Comparison of ENCODE assay signal across 23 cellular contexts in genomic region chr14:45811155-45811554, GRCh38.
DNase-seq lines count a peak whose midpoint lies in the region; ATAC-seq and TF ChIP-seq lines count a peak whose summit lies in the region.
"Had no signal": no experiment of that assay in that cellular context is flagged by ENCODE, and none has a peak within 500 bp of the region (broad histone marks: within the 10 kb centered on the region; RNA-seq: fewer than 3 reads in every experiment).

No MANE protein-coding gene starts in this region.

- H3K27ac ChIP-seq in neural progenitor cell: no peak overlapping the region
- H3K27ac ChIP-seq in CD4-positive, alpha-beta T cell (ENCODE audit: low read depth, low read length): no peak overlapping the region
- H3K27ac ChIP-seq: prostate gland, right lobe of liver, RWPE1, stomach had no signal

- H3K36me3 ChIP-seq in neural progenitor cell: no peaks in the 10 kb centered on the region
- H3K36me3 ChIP-seq: prostate gland, right lobe of liver, stomach had no signal

- no peaks in the 10 kb centered on the region for H3K27me3 ChIP-seq in neural progenitor cell
- H3K27me3 ChIP-seq in CD4-positive, alpha-beta T cell (ENCODE audit: control insufficient read depth, insufficient read depth, low read length): no peaks in the 10 kb centered on the region
- H3K27me3 ChIP-seq: right lobe of liver, stomach had no signal

- no peak overlapping the region for H3K27ac Mint-ChIP-seq in neural progenitor cell
- no peak overlapping the region for H3K27ac Mint-ChIP-seq in activated T-helper 17 cell treated with anti-CD3 and anti-CD28 coated beads, Interleukin-2, amount 50 U/mL, for 72 hours
- H3K27ac Mint-ChIP-seq in CD4-positive, alpha-beta T cell: no peak overlapping the region
- H3K27ac Mint-ChIP-seq: B cell; endodermal cell; naive thymus-derived CD8-positive, alpha-beta T cell; T-cell had no signal

- TF ChIP-seq CTCF in GM12865 (IDR thresholded peaks at IDR 0.05; ENCODE audit: insufficient read depth, low read depth, low read length, missing control alignments) (no peak), neural progenitor cell (IDR thresholded peaks at IDR 0.05) (no peak)
- no peak for TF ChIP-seq CTCF in CD4-positive, alpha-beta T cell (IDR thresholded peaks at IDR 0.05)

- CTCF ChIA-PET in CD4-positive, alpha-beta T cell (lab: Charles Lee): no interaction called here

- no peaks in the 10 kb centered on the region for H3K9me3 Mint-ChIP-seq in neural progenitor cell
- H3K9me3 Mint-ChIP-seq in activated T-helper 17 cell treated with anti-CD3 and anti-CD28 coated beads, Interleukin-2, amount 50 U/mL, for 72 hours: peaks cover 5% of the 10 kb centered on the region
- peaks cover 2% of the 10 kb centered on the region for H3K9me3 Mint-ChIP-seq in CD4-positive, alpha-beta T cell
- H3K9me3 Mint-ChIP-seq: endodermal cell had no signal

- POLR2A ChIA-PET in CD4-positive, alpha-beta T cell (lab: Charles Lee): no interaction called here

- DNase-seq in GM12865 (ENCODE audit: low read depth): peak; percentile 4
- peak; percentile 56 for DNase-seq in NCI-H2107 (lab: John Stamatoyannopoulos, UW)
- peak; percentile 1 for DNase-seq in UCSD-AML1 (lab: John Stamatoyannopoulos, UW; ENCODE audit: unreplicated experiment)
- DNase-seq in neural progenitor cell (ENCODE audit: low spot score): peak; percentile 2
- no peak for DNase-seq in CD4-positive, alpha-beta T cell
- DNase-seq: activated naive CD4-positive, alpha-beta T cell; activated T-cell treated with anti-CD3 and anti-CD28 coated beads, Interleukin-2, amount 50 U/mL, for 48 hours; central memory CD4-positive, alpha-beta T cell; naive thymus-derived CD8-positive, alpha-beta T cell; NCI-H1092; NCI-H1930; occipital lobe; right lobe of liver; stimulated activated CD4-positive, alpha-beta T cell treated with anti-CD3 and anti-CD28 coated beads, Interleukin-4, amount 100 ng/mL, for 1 hour; stomach; T-cell had no signal

- H3K79me2 ChIP-seq in neural progenitor cell (ENCODE audit: low read depth): no peaks in the 10 kb centered on the region

- H3K36me3 Mint-ChIP-seq in neural progenitor cell: no peaks in the 10 kb centered on the region
- no peaks in the 10 kb centered on the region for H3K36me3 Mint-ChIP-seq in activated T-helper 17 cell treated with anti-CD3 and anti-CD28 coated beads, Interleukin-2, amount 50 U/mL, for 72 hours (ENCODE audit: low read depth)
- H3K36me3 Mint-ChIP-seq in CD4-positive, alpha-beta T cell (ENCODE audit: low read depth): no peaks in the 10 kb centered on the region
- H3K36me3 Mint-ChIP-seq: naive thymus-derived CD8-positive, alpha-beta T cell; T-cell had no signal

- intact Hi-C loops in CD4-positive, alpha-beta T cell (cut with DNase I, micrococcal nuclease): no loop called here

- H3K27me3 Mint-ChIP-seq in neural progenitor cell (ENCODE audit: insufficient read depth, low read depth): peaks cover 2% of the 10 kb centered on the region
- no peaks in the 10 kb centered on the region for H3K27me3 Mint-ChIP-seq in activated T-helper 17 cell treated with anti-CD3 and anti-CD28 coated beads, Interleukin-2, amount 50 U/mL, for 72 hours
- no peaks in the 10 kb centered on the region for H3K27me3 Mint-ChIP-seq in CD4-positive, alpha-beta T cell
- H3K27me3 Mint-ChIP-seq: B cell; naive thymus-derived CD8-positive, alpha-beta T cell; T-cell had no signal

- H3K9ac ChIP-seq in neural progenitor cell: no peak overlapping the region

- H3K4me1 Mint-ChIP-seq in neural progenitor cell: no peaks in the 10 kb centered on the region
- no peaks in the 10 kb centered on the region for H3K4me1 Mint-ChIP-seq in activated T-helper 17 cell treated with anti-CD3 and anti-CD28 coated beads, Interleukin-2, amount 50 U/mL, for 72 hours
- H3K4me1 Mint-ChIP-seq in CD4-positive, alpha-beta T cell (ENCODE audit: low read depth): no peaks in the 10 kb centered on the region
- H3K4me1 Mint-ChIP-seq: B cell; endodermal cell; naive thymus-derived CD8-positive, alpha-beta T cell; T-cell had no signal

- H3K4me3 ChIP-seq in GM12865 (ENCODE audit: low read depth, low read length): no peak overlapping the region
- H3K4me3 ChIP-seq in neural progenitor cell: no peak overlapping the region
- H3K4me3 ChIP-seq: prostate gland, right lobe of liver, stomach had no signal

- no peak overlapping the region for H3K4me3 Mint-ChIP-seq in neural progenitor cell
- H3K4me3 Mint-ChIP-seq in activated T-helper 17 cell treated with anti-CD3 and anti-CD28 coated beads, Interleukin-2, amount 50 U/mL, for 72 hours: no peak overlapping the region
- H3K4me3 Mint-ChIP-seq in CD4-positive, alpha-beta T cell: no peak overlapping the region
- H3K4me3 Mint-ChIP-seq: B cell; endodermal cell; naive thymus-derived CD8-positive, alpha-beta T cell; T-cell had no signal

- H3F3A ChIP-seq in neural progenitor cell (ENCODE audit: low read depth): no peaks in the 10 kb centered on the region

- no peak overlapping the region for H3K4me2 ChIP-seq in neural progenitor cell

- no peaks in the 10 kb centered on the region for H3K9me3 ChIP-seq in neural progenitor cell (ENCODE audit: low read depth)
- no peaks in the 10 kb centered on the region for H3K9me3 ChIP-seq in CD4-positive, alpha-beta T cell (ENCODE audit: control insufficient read depth, low read length)
- H3K9me3 ChIP-seq: prostate gland, right lobe of liver, stomach had no signal

- no peak for ATAC-seq in activated T-helper 17 cell treated with anti-CD3 and anti-CD28 coated beads, Interleukin-2, amount 50 U/mL, for 72 hours (replicated peaks)
- no peak for ATAC-seq in HG03460 (IDR thresholded peaks at IDR 0.05; ENCODE audit: unreplicated experiment)
- no peak for ATAC-seq in CD4-positive, alpha-beta T cell (ENCODE audit: poor library complexity)
- ATAC-seq: HepG2; naive thymus-derived CD8-positive, alpha-beta T cell; right lobe of liver; T-cell had no signal

- no peaks in the 10 kb centered on the region for H4K20me1 ChIP-seq in neural progenitor cell (ENCODE audit: low read depth)

- H2AFZ ChIP-seq in neural progenitor cell (replicated peaks): no peak overlapping the region

- H3K4me1 ChIP-seq in neural progenitor cell: no peaks in the 10 kb centered on the region
- H3K4me1 ChIP-seq: prostate gland, right lobe of liver had no signal

Comparison
In these comparisons a context has a peak if more than half of its experiments do, and no peak if none do; other contexts are left out.
1. DNase-seq: peak in GM12865 (single experiment), NCI-H2107 (single experiment), UCSD-AML1 (single experiment) and neural progenitor cell (single experiment); none in CD4-positive, alpha-beta T cell (0 of 10).